In the genomic region with DNA sequence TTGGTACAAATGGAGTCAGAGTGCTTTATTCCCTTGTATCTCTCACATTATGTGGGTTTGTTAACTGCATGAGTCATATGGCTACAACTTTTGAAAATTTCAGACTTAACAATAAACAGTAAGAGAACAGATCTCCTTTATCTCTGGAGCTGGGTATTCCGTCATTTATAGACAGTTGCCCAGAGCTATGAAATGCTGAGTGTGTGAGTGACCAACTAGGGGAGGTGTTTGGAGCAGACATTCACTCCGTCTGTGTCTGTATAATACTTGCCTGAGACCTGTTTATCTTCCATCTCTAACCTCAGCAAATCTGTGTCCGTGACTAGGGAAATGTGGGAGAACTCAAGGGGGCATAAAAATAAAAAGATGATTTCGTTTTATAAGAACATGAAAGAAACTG, we compare ENCODE assay signal across 18 cellular contexts.
A peak's percentile ranks its signal among the peaks of the same experiment; 100 is the strongest.
DNase-seq lines count a peak whose midpoint lies in the region; ATAC-seq, FAIRE-seq and TF ChIP-seq lines count a peak whose summit lies in the region.
"Had no signal": no experiment of that assay in that cellular context is flagged by ENCODE, and none has a peak within 500 bp of the region (broad histone marks: within the 10 kb centered on the region; RNA-seq: fewer than 3 reads in every experiment).

No MANE protein-coding gene starts in this region.

- no peaks in the 10 kb centered on the region for H3K27me3 Mint-ChIP-seq in neural progenitor cell (ENCODE audit: insufficient read depth, low read depth)
- H3K27me3 Mint-ChIP-seq: activated naive CD8-positive, alpha-beta T cell treated with anti-CD3 and anti-CD28 coated beads, Interleukin-2, amount 50 U/mL, for 24 hours had no signal

- H3K4me3 Mint-ChIP-seq in neural progenitor cell, result no peak overlapping the region
- H3K4me3 Mint-ChIP-seq: activated CD4-positive, alpha-beta T cell treated with anti-CD3 and anti-CD28 coated beads for 36 hours; activated naive CD8-positive, alpha-beta T cell treated with anti-CD3 and anti-CD28 coated beads, Interleukin-2, amount 50 U/mL, for 24 hours; naive B cell had no signal

- H3K4me2 ChIP-seq in neural progenitor cell, result no peak overlapping the region

- DNase-seq in left ventricle myocardium superior (no peak), cardiac septum (ENCODE audit: low spot score) (no peak), bronchial epithelial cell (ENCODE audit: low read depth) (peak; percentile 35), lung microvascular endothelial cell (ENCODE audit: low read depth in 2 of 2) (peak; percentile 16 to 59), neural progenitor cell (ENCODE audit: low spot score) (no peak)
- DNase-seq: 8988T; activated CD4-positive, alpha-beta T cell treated with anti-CD3 and anti-CD28 coated beads for 36 hours; activated naive CD8-positive, alpha-beta T cell treated with anti-CD3 and anti-CD28 coated beads, Interleukin-2, amount 50 U/mL, for 24 hours; COR-L47; naive B cell; NCI-H1092 treated with DMSO at 0.1 percent for 48 hours; NCI-H510A; right lobe of liver had no signal

- H2AFZ ChIP-seq in neural progenitor cell (replicated peaks), result no peak overlapping the region

- no peaks in the 10 kb centered on the region for H3K9me3 Mint-ChIP-seq in neural progenitor cell

- H4K20me1 ChIP-seq in neural progenitor cell (ENCODE audit: low read depth), result no peaks in the 10 kb centered on the region

- no peaks in the 10 kb centered on the region for H3F3A ChIP-seq in neural progenitor cell (ENCODE audit: low read depth)

- no peak overlapping the region for H3K9ac ChIP-seq in neural progenitor cell

- TF ChIP-seq CTCF in bronchial epithelial cell (IDR thresholded peaks at IDR 0.05; ENCODE audit: insufficient read depth, low read length, severe bottlenecking) (no peak), neural progenitor cell (IDR thresholded peaks at IDR 0.05) (no peak)

- no peak overlapping the region for H3K4me3 ChIP-seq in bronchial epithelial cell (ENCODE audit: low read depth, low read length)
- no peak overlapping the region for H3K4me3 ChIP-seq in neural progenitor cell
- H3K4me3 ChIP-seq: gastroesophageal sphincter, right lobe of liver had no signal

- intact Hi-C loops in left ventricle myocardium superior (cut with micrococcal nuclease) (no loop called here), cardiac septum (cut with DNase I) (no loop called here)

- peak; percentile 30 for ATAC-seq in left ventricle myocardium superior
- no peak for ATAC-seq in HG02571 (IDR thresholded peaks at IDR 0.05; ENCODE audit: unreplicated experiment)
- no peak for ATAC-seq in GM18505 (IDR thresholded peaks at IDR 0.05; ENCODE audit: unreplicated experiment)
- no peak for ATAC-seq in HG02981 (IDR thresholded peaks at IDR 0.05; ENCODE audit: unreplicated experiment)
- ATAC-seq: activated CD4-positive, alpha-beta T cell treated with anti-CD3 and anti-CD28 coated beads for 36 hours; activated naive CD8-positive, alpha-beta T cell treated with anti-CD3 and anti-CD28 coated beads, Interleukin-2, amount 50 U/mL, for 24 hours; gastroesophageal sphincter; right lobe of liver had no signal

- no peaks in the 10 kb centered on the region for H3K27me3 ChIP-seq in bronchial epithelial cell (ENCODE audit: control insufficient read depth, insufficient read depth, low read length)
- no peaks in the 10 kb centered on the region for H3K27me3 ChIP-seq in neural progenitor cell
- H3K27me3 ChIP-seq: gastroesophageal sphincter, right lobe of liver had no signal

- H3K27ac ChIP-seq in neural progenitor cell, result no peak overlapping the region
- H3K27ac ChIP-seq: gastroesophageal sphincter, right lobe of liver had no signal

- no peaks in the 10 kb centered on the region for H3K36me3 ChIP-seq in bronchial epithelial cell (ENCODE audit: control insufficient read depth, insufficient read depth, low read length)
- H3K36me3 ChIP-seq in neural progenitor cell, result no peaks in the 10 kb centered on the region
- H3K36me3 ChIP-seq: gastroesophageal sphincter, right lobe of liver had no signal

- no peak for FAIRE-seq in bronchial epithelial cell (lab: Jason Lieb, UNC)
- FAIRE-seq: islet of Langerhans had no signal

- H3K36me3 Mint-ChIP-seq in neural progenitor cell, result no peaks in the 10 kb centered on the region
- H3K36me3 Mint-ChIP-seq: naive B cell had no signal

- H3K4me1 ChIP-seq in neural progenitor cell, result peaks cover 8% of the 10 kb centered on the region
- H3K4me1 ChIP-seq: gastroesophageal sphincter, right lobe of liver had no signal

- H3K27ac Mint-ChIP-seq in neural progenitor cell, result no peak overlapping the region
- H3K27ac Mint-ChIP-seq: activated CD4-positive, alpha-beta T cell treated with anti-CD3 and anti-CD28 coated beads for 36 hours; activated naive CD8-positive, alpha-beta T cell treated with anti-CD3 and anti-CD28 coated beads, Interleukin-2, amount 50 U/mL, for 24 hours; naive B cell had no signal

- H3K4me1 Mint-ChIP-seq in neural progenitor cell, result peaks cover 8% of the 10 kb centered on the region
- H3K4me1 Mint-ChIP-seq: activated CD4-positive, alpha-beta T cell treated with anti-CD3 and anti-CD28 coated beads for 36 hours; activated naive CD8-positive, alpha-beta T cell treated with anti-CD3 and anti-CD28 coated beads, Interleukin-2, amount 50 U/mL, for 24 hours; naive B cell had no signal

- H3K9me3 ChIP-seq in neural progenitor cell (ENCODE audit: low read depth), result no peaks in the 10 kb centered on the region
- H3K9me3 ChIP-seq: gastroesophageal sphincter, right lobe of liver had no signal

- TF ChIP-seq POLR2A in GM18505 (IDR thresholded peaks at IDR 0.05; ENCODE audit: borderline replicate concordance, extremely low read depth, insufficient read depth, insufficient read length), result no peak

- H3K79me2 ChIP-seq in neural progenitor cell (ENCODE audit: low read depth), result no peaks in the 10 kb centered on the region

Comparison
In these comparisons a context has a peak if more than half of its experiments do, and no peak if none do; other contexts are left out.
1. DNase-seq: peak in bronchial epithelial cell (single experiment) and lung microvascular endothelial cell (2 of 2); none in left ventricle myocardium superior (single experiment), cardiac septum (single experiment) and neural progenitor cell (single experiment).